Comparison of ENCODE assay signal across 8 cellular contexts in genomic region chr19:49590071-49590970, GRCh38. TPM values are rescaled to one million over a fixed set of nuclear protein-coding genes. Genes with fewer than 3 reads are reported as not detected.
DNase-seq lines count a peak whose midpoint lies in the region; ATAC-seq lines count a peak whose summit lies in the region.

No MANE protein-coding gene starts in this region.

- peak; percentile 77 to 79 for ATAC-seq in CD4-positive, CD25-positive, alpha-beta regulatory T cell (ENCODE audit: low read depth in 2 of 2)
- ATAC-seq in GM19395 (IDR thresholded peaks at IDR 0.05; ENCODE audit: unreplicated experiment) = peak; percentile 66

- peaks cover 10% of the 10 kb centered on the region for H3K36me3 Mint-ChIP-seq in CD4-positive, CD25-positive, alpha-beta regulatory T cell

- no peaks in the 10 kb centered on the region for H3K27me3 ChIP-seq in CD4-positive, CD25-positive, alpha-beta regulatory T cell (ENCODE audit: control insufficient read depth, insufficient read depth, low read length)
- no peaks in the 10 kb centered on the region for H3K27me3 ChIP-seq in effector memory CD4-positive, alpha-beta T cell (replicated peaks; ENCODE audit: control insufficient read depth, insufficient read depth, low read length, poor library complexity, severe bottlenecking)

- H3K36me3 ChIP-seq in CD4-positive, CD25-positive, alpha-beta regulatory T cell (ENCODE audit: control insufficient read depth, insufficient read depth, low read length) = peaks cover 13% of the 10 kb centered on the region
- H3K36me3 ChIP-seq in effector memory CD4-positive, alpha-beta T cell (ENCODE audit: control insufficient read depth, insufficient read depth, low read length) = peaks cover 14% of the 10 kb centered on the region

- peak overlapping the region; percentile 94 to 97 (median 94) for H3K27ac Mint-ChIP-seq in CD4-positive, CD25-positive, alpha-beta regulatory T cell

- no peaks in the 10 kb centered on the region for H3K9me3 Mint-ChIP-seq in CD4-positive, CD25-positive, alpha-beta regulatory T cell

- H3K4me1 ChIP-seq in CD4-positive, CD25-positive, alpha-beta regulatory T cell (ENCODE audit: control insufficient read depth, insufficient read depth, low read length, poor library complexity, severe bottlenecking) = peaks cover 33% of the 10 kb centered on the region
- peaks cover 21% of the 10 kb centered on the region for H3K4me1 ChIP-seq in effector memory CD4-positive, alpha-beta T cell (ENCODE audit: control insufficient read depth, insufficient read depth, low read length, poor library complexity, severe bottlenecking)

- peaks cover 7% of the 10 kb centered on the region for H3K27me3 Mint-ChIP-seq in CD4-positive, CD25-positive, alpha-beta regulatory T cell

- H3K9me3 ChIP-seq in CD4-positive, CD25-positive, alpha-beta regulatory T cell (ENCODE audit: control insufficient read depth in 2 of 2, low read length in 2 of 2) = no peaks in the 10 kb centered on the region
- H3K9me3 ChIP-seq in effector memory CD4-positive, alpha-beta T cell (ENCODE audit: control insufficient read depth, low read length) = no peaks in the 10 kb centered on the region

- H3K27ac ChIP-seq in CD4-positive, CD25-positive, alpha-beta regulatory T cell (ENCODE audit: insufficient read depth, low read length, poor library complexity, severe bottlenecking) = peak overlapping the region; percentile 85
- peak overlapping the region; percentile 89 for H3K27ac ChIP-seq in effector memory CD4-positive, alpha-beta T cell (ENCODE audit: insufficient read depth, low read length, poor library complexity, severe bottlenecking)

- peak overlapping the region; percentile 85 to 94 (median 94) for H3K4me3 Mint-ChIP-seq in CD4-positive, CD25-positive, alpha-beta regulatory T cell

- DNase-seq in CD4-positive, CD25-positive, alpha-beta regulatory T cell = peak; percentile 91 to 97 (median 93)
- DNase-seq in HPDE6-E6E7 (ENCODE audit: extremely low spot score) (peak; percentile 96), NK-92 (lab: John Stamatoyannopoulos, UW; ENCODE audit: unreplicated experiment) (peak; percentile 79), medulla oblongata (ENCODE audit: extremely low spot score) (peak; percentile 89)
- DNase-seq in activated CD8-positive, alpha-beta memory T cell treated with anti-CD3 and anti-CD28 coated beads for 24 hours = peak; percentile 94
- peak; percentile 91 to 92 (median 92) for DNase-seq in effector memory CD4-positive, alpha-beta T cell
- DNase-seq in stimulated activated CD4-positive, alpha-beta T cell treated with anti-CD3 and anti-CD28 coated beads, TNF-alpha, amount 100 ng/mL, for 48 hours (ENCODE audit: low read depth in 3 of 3) = peak; percentile 83 to 95 (median 92)

- H3K4me3 ChIP-seq in CD4-positive, CD25-positive, alpha-beta regulatory T cell (ENCODE audit: low read depth, low read length) = peak overlapping the region; percentile 77
- H3K4me3 ChIP-seq in effector memory CD4-positive, alpha-beta T cell (ENCODE audit: insufficient read depth, low read depth, low read length, poor library complexity, severe bottlenecking) = peak overlapping the region; percentile 79

- H3K4me1 Mint-ChIP-seq in CD4-positive, CD25-positive, alpha-beta regulatory T cell = peaks cover 0 to 44% (median 24%) of the 10 kb centered on the region in 4 donors

RNA-seq across cellular contexts. Expression of gene PRR12, which starts 0.7 kb away (rescaled TPM):
- total RNA-seq in CD4-positive, CD25-positive, alpha-beta regulatory T cell = 50.2 TPM
- under 1 TPM; 0.05 to 0.18 (median 0.16) TPM for polyA plus RNA-seq in CD4-positive, CD25-positive, alpha-beta regulatory T cell

RNA-seq across cellular contexts. Expression of gene PRRG2, which starts 9.2 kb away (rescaled TPM):
- 0.84 TPM for total RNA-seq in CD4-positive, CD25-positive, alpha-beta regulatory T cell
- polyA plus RNA-seq in CD4-positive, CD25-positive, alpha-beta regulatory T cell = not detected

RNA-seq across cellular contexts. Expression of gene NOSIP, which starts 10.0 kb away (rescaled TPM):
- 124 TPM for total RNA-seq in CD4-positive, CD25-positive, alpha-beta regulatory T cell
- 100 to 1,000 TPM; 262 to 385 (median 285) TPM for polyA plus RNA-seq in CD4-positive, CD25-positive, alpha-beta regulatory T cell

RNA-seq across cellular contexts. Expression of gene RRAS, which starts 49.6 kb away (rescaled TPM):
- total RNA-seq in CD4-positive, CD25-positive, alpha-beta regulatory T cell = 4.6 TPM
- polyA plus RNA-seq in CD4-positive, CD25-positive, alpha-beta regulatory T cell = 10 to 100 TPM; 17.7 to 22.1 (median 19.8) TPM

RNA-seq across cellular contexts. Expression of gene SCAF1, which starts 51.7 kb away (rescaled TPM):
- 47.4 TPM for total RNA-seq in CD4-positive, CD25-positive, alpha-beta regulatory T cell
- under 1 TPM in 3 of 4 donors, not detected in 1; 0.53 to 0.88 (median 0.75) TPM for polyA plus RNA-seq in CD4-positive, CD25-positive, alpha-beta regulatory T cell

Comparison
In these comparisons a context has a peak if more than half of its experiments do, and no peak if none do; other contexts are left out.
1. Peak in every context shown above with its lines: DNase-seq, ATAC-seq, H3K4me3 ChIP-seq and H3K27ac ChIP-seq.